Comparison of ENCODE assay signal across 13 cellular contexts in the genomic region with DNA sequence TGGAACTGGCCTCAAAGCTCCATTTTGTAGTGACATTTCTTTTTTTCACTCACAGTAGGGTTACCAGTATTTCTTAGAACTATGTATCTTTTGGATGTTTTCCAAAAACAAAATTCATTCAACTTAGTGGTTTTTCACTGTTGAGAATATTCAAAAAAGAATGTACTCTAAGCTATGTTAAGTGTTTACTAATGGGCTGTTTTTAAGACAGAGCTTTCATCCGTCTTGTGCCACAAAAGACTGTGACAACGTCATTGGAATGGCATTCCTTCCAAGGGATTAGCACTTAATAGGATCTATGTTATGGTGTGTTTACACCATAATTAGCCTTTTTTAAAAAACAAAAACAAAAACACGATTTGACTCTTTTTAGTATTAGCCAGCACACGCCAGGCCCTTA.
DNase-seq lines count a peak whose midpoint lies in the region; ATAC-seq, FAIRE-seq and TF ChIP-seq lines count a peak whose summit lies in the region.
"Had no signal": no experiment of that assay in that cellular context is flagged by ENCODE, and none has a peak within 500 bp of the region (broad histone marks: within the 10 kb centered on the region; RNA-seq: fewer than 3 reads in every experiment).

No MANE protein-coding gene starts in this region.

- H3K36me3 ChIP-seq in HUES6 (ENCODE audit: control insufficient read depth, insufficient read depth, low read length): peaks cover 36% of the 10 kb centered on the region
- peaks cover 65% of the 10 kb centered on the region for H3K36me3 ChIP-seq in K562 (ENCODE audit: control insufficient read depth, insufficient read depth, low read length)

- DNase-seq in AG20443 (ENCODE audit: low spot score) (peak; percentile 21), K562 (ENCODE audit: extremely low read depth in 1 of 4, low spot score in 3 of 4) (no peak), iris pigment epithelial cell (ENCODE audit: low read depth) (peak; percentile 75), C1 segment of cervical spinal cord (lab: John Stamatoyannopoulos, UW) (no peak), T-helper 2 cell (no peak)
- DNase-seq in activated CD4-positive, alpha-beta memory T cell treated with anti-CD3 and anti-CD28 coated beads, Interleukin-2, amount 10 ng/mL, durations not matched to agents 7 days and 5 days: no peak
- DNase-seq: activated CD8-positive, alpha-beta T cell treated with anti-CD3 and anti-CD28 coated beads, Interleukin-2, amount 10 ng/mL, durations not matched to agents 7 days and 5 days; AML-193; SHP77 treated with DMSO at 0.1 percent for 48 hours; substantia nigra had no signal

- H3K27ac ChIP-seq in HUES6 (ENCODE audit: low read depth, low read length) (peak overlapping the region; percentile 59; the same call in 1 of the 2 replicates), K562 (ENCODE audit: extremely low read depth, low read depth, low read length) (no peak overlapping the region)

- CTCF ChIA-PET in K562 (lab: Yijun Ruan, JAX; ENCODE audit: low intra/inter-chr PET ratio): no interaction called here
- CTCF ChIA-PET in activated CD4-positive, alpha-beta memory T cell treated with anti-CD3 and anti-CD28 coated beads, Interleukin-2, amount 10 ng/mL, durations not matched to agents 7 days and 5 days (lab: Charles Lee): no interaction called here

- H4K20me1 ChIP-seq in K562 (replicated peaks; ENCODE audit: control insufficient read depth, insufficient read depth, low read length): no peaks in the 10 kb centered on the region

- H3K9ac ChIP-seq in HUES6 (ENCODE audit: low read length) (no peak overlapping the region), K562 (ENCODE audit: insufficient read depth in 1 of 2, low read depth in 2 of 2, low read length in 2 of 2) (no peak overlapping the region)

- TF ChIP-seq RAD21 in K562 (CRISPR knock-in tag; conservative IDR thresholded peaks at IDR 0.05 in 1 of 2, IDR thresholded peaks at IDR 0.05 in 1 of 2): no peak

- H3K27me3 ChIP-seq in HUES6 (ENCODE audit: control insufficient read depth, insufficient read depth, low read length): no peaks in the 10 kb centered on the region
- H3K27me3 ChIP-seq in K562 (ENCODE audit: control insufficient read depth in 2 of 2, insufficient read depth in 2 of 2, low read length in 2 of 2): no peaks in the 10 kb centered on the region

- H3K4me2 ChIP-seq in K562 (ENCODE audit: insufficient read depth, low read length): no peak overlapping the region

- POLR2A ChIA-PET in K562 (lab: Yijun Ruan, JAX): no interaction called here
- POLR2A ChIA-PET in activated CD4-positive, alpha-beta memory T cell treated with anti-CD3 and anti-CD28 coated beads, Interleukin-2, amount 10 ng/mL, durations not matched to agents 7 days and 5 days (lab: Charles Lee): no interaction called here

- 89% methylated on average over 4 of the region's 4 CpGs for WGBS in K562 (ENCODE audit: insufficient coverage, low coverage, missing lambda C conversion rate)

- H3K27me3 Mint-ChIP-seq in activated CD4-positive, alpha-beta memory T cell treated with anti-CD3 and anti-CD28 coated beads, Interleukin-2, amount 10 ng/mL, durations not matched to agents 7 days and 5 days: no peaks in the 10 kb centered on the region

- no peaks in the 10 kb centered on the region; the same call in 1 of the 2 replicates for H3K9me3 ChIP-seq in HUES6 (ENCODE audit: control insufficient read depth, insufficient read depth, low read depth, low read length)
- no peaks in the 10 kb centered on the region for H3K9me3 ChIP-seq in K562 (replicated peaks; ENCODE audit: control insufficient read depth, insufficient read depth, low read depth, low read length)

- no peak for TF ChIP-seq CTCF in K562 (IDR thresholded peaks at IDR 0.05 in 2 of 3, conservative IDR thresholded peaks at IDR 0.05 in 1 of 3; ENCODE audit: insufficient read depth in 2 of 3, low read depth in 1 of 3, low read length in 3 of 3)

- no peak overlapping the region for H3K4me3 Mint-ChIP-seq in activated CD4-positive, alpha-beta memory T cell treated with anti-CD3 and anti-CD28 coated beads, Interleukin-2, amount 10 ng/mL, durations not matched to agents 7 days and 5 days
- H3K4me3 Mint-ChIP-seq: activated CD8-positive, alpha-beta T cell treated with anti-CD3 and anti-CD28 coated beads, Interleukin-2, amount 10 ng/mL, durations not matched to agents 7 days and 5 days had no signal

- in situ Hi-C loops in K562 (cut with MboI): no loop called here

- H3K4me3 ChIP-seq in HUES6 (ENCODE audit: low read depth, low read length): 0 out of 2 replicates have a peak overlapping the region, but pooled peaks have one; percentile 0
- no peak overlapping the region for H3K4me3 ChIP-seq in K562

- H3K79me2 ChIP-seq in K562 (ENCODE audit: control insufficient read depth, insufficient read depth, low read length): no peaks in the 10 kb centered on the region

- no peak for TF ChIP-seq EP300 in K562 (IDR thresholded peaks at IDR 0.05; ENCODE audit: low read length)

- H3K4me1 ChIP-seq in HUES6 (ENCODE audit: control insufficient read depth, insufficient read depth, low read length) (peaks cover 15% of the 10 kb centered on the region), K562 (replicated peaks in 1 of 2; ENCODE audit: control insufficient read depth in 2 of 2, insufficient read depth in 2 of 2, low read length in 2 of 2) (no peaks in the 10 kb centered on the region)

- no peak overlapping the region for H2AFZ ChIP-seq in K562 (ENCODE audit: low read depth, low read length)

- BruUV-seq in K562 (replicated peaks; lab: Mats Ljungman, UMichigan): no TSS peak

- H3K27ac Mint-ChIP-seq in activated CD4-positive, alpha-beta memory T cell treated with anti-CD3 and anti-CD28 coated beads, Interleukin-2, amount 10 ng/mL, durations not matched to agents 7 days and 5 days: no peak overlapping the region
- H3K27ac Mint-ChIP-seq: activated CD8-positive, alpha-beta T cell treated with anti-CD3 and anti-CD28 coated beads, Interleukin-2, amount 10 ng/mL, durations not matched to agents 7 days and 5 days had no signal

- ATAC-seq in K562 (no peak), HG03139 (IDR thresholded peaks at IDR 0.05; ENCODE audit: unreplicated experiment) (no peak)
- ATAC-seq: activated CD8-positive, alpha-beta T cell treated with anti-CD3 and anti-CD28 coated beads, Interleukin-2, amount 10 ng/mL, durations not matched to agents 7 days and 5 days had no signal

- H3K36me3 Mint-ChIP-seq in activated CD4-positive, alpha-beta memory T cell treated with anti-CD3 and anti-CD28 coated beads, Interleukin-2, amount 10 ng/mL, durations not matched to agents 7 days and 5 days (ENCODE audit: low read depth): peaks cover 44% of the 10 kb centered on the region

- H3K4me1 Mint-ChIP-seq in activated CD4-positive, alpha-beta memory T cell treated with anti-CD3 and anti-CD28 coated beads, Interleukin-2, amount 10 ng/mL, durations not matched to agents 7 days and 5 days: peaks cover 16% of the 10 kb centered on the region

- intact Hi-C loops in K562 (cut with micrococcal nuclease): no loop called here

- H3K9me3 Mint-ChIP-seq in activated CD4-positive, alpha-beta memory T cell treated with anti-CD3 and anti-CD28 coated beads, Interleukin-2, amount 10 ng/mL, durations not matched to agents 7 days and 5 days: no peaks in the 10 kb centered on the region

- H3K9me1 ChIP-seq in K562 (ENCODE audit: control insufficient read depth, insufficient read depth, low read length): no peaks in the 10 kb centered on the region

- FAIRE-seq in K562 (lab: Jason Lieb, UNC): peak; percentile 26
- FAIRE-seq: bronchial epithelial cell had no signal

- no peak for TF ChIP-seq POLR2A in K562 (conservative IDR thresholded peaks at IDR 0.05)

TF ChIP-seq in K562, 482 proteins besides CTCF, POLR2A, EP300 and RAD21:
- TF ChIP-seq, protein P1, sequence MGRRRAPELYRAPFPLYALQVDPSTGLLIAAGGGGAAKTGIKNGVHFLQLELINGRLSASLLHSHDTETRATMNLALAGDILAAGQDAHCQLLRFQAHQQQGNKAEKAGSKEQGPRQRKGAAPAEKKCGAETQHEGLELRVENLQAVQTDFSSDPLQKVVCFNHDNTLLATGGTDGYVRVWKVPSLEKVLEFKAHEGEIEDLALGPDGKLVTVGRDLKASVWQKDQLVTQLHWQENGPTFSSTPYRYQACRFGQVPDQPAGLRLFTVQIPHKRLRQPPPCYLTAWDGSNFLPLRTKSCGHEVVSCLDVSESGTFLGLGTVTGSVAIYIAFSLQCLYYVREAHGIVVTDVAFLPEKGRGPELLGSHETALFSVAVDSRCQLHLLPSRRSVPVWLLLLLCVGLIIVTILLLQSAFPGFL (CRISPR knock-in tag; IDR thresholded peaks at IDR 0.05): no peak
- TF ChIP-seq HDAC8 (tag; IDR thresholded peaks at IDR 0.05) (no peak), NFIC (IDR thresholded peaks at IDR 0.05) (0 out of 2 replicates have a peak, but pooled peaks have one; percentile 28), NCOA2 (IDR thresholded peaks at IDR 0.05; ENCODE audit: partially characterized antibody in 2 of 2) (no peak)

Comparison
In these comparisons a context has a peak if more than half of its experiments do, and no peak if none do; other contexts are left out.
1. DNase-seq: peak in AG20443 (single experiment) and iris pigment epithelial cell (single experiment); none in K562 (0 of 4), activated CD4-positive, alpha-beta memory T cell treated with anti-CD3 and anti-CD28 coated beads, Interleukin-2, amount 10 ng/mL, durations not matched to agents 7 days and 5 days (single experiment), C1 segment of cervical spinal cord (0 of 14) and T-helper 2 cell (0 of 5).